Comparison of ENCODE assay signal across 8 cellular contexts in the genomic region with DNA sequence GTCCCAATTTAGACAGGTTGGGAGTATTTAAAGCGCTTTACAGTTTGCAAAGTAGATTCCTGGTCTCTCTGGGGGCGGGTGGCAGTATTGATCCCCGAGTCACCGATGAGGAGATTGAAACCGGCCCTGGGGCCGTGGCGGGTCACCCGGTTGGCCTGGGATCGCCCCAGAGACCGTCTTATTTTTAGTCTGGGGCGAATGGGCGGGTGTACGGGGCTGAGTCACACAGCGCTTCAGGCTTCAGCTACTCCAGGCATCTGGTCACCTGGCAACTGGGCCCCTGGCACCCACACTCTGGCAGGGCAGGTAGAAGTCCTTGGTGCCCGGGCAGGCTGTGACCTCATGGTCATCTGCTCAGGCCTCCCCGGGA. TPM values are rescaled to one million over a fixed set of nuclear protein-coding genes. Genes with fewer than 3 reads are reported as not detected.
A peak's percentile ranks its signal among the peaks of the same experiment; 100 is the strongest.
DNase-seq lines count a peak whose midpoint lies in the region; ATAC-seq, FAIRE-seq and TF ChIP-seq lines count a peak whose summit lies in the region.

No MANE protein-coding gene starts in this region.

- ATAC-seq in IMR-90 (ENCODE audit: low read depth) (peak; percentile 3; the same call in 1 of the 2 replicates), HG03159 (IDR thresholded peaks at IDR 0.05; ENCODE audit: unreplicated experiment) (no peak)

- H3K4me2 ChIP-seq in IMR-90 (ENCODE audit: low read depth, low read length): peak overlapping the region; percentile 93

- peak overlapping the region; percentile 57; the same call in 1 of the 2 replicates for H3K56ac ChIP-seq in IMR-90 (ENCODE audit: extremely low read depth, insufficient read depth, low read length)

- H2AFZ ChIP-seq in IMR-90 (replicated peaks; ENCODE audit: low read length, poor library complexity): peak overlapping the region; percentile 95

- H3K4me1 Mint-ChIP-seq in activated T-cell treated with anti-CD3 and anti-CD28 coated beads, Interleukin-2, amount 50 U/mL, for 24 hours (ENCODE audit: low read depth): peaks cover 42% of the 10 kb centered on the region
- H3K4me1 Mint-ChIP-seq in nephron progenitor cell: peaks cover 40% of the 10 kb centered on the region

- peak overlapping the region; percentile 92 for H3K14ac ChIP-seq in IMR-90 (replicated peaks; ENCODE audit: low read depth, low read length)

- BruUV-seq in IMR-90 (replicated peaks; lab: Mats Ljungman, UMichigan): no TSS peak

- peaks cover 19 to 66% of the 10 kb centered on the region in 2 experiments for H3K79me1 ChIP-seq in IMR-90 (ENCODE audit: low read depth in 1 of 2, low read length in 2 of 2)

- TF ChIP-seq POLR2A in IMR-90 (IDR thresholded peaks at IDR 0.05; ENCODE audit: low read depth, low read length): no peak
- no peak for TF ChIP-seq POLR2A in GM12891 (IDR thresholded peaks at IDR 0.05; ENCODE audit: low read depth, low read length)

- H2BK20ac ChIP-seq in IMR-90 (ENCODE audit: low read depth, low read length): no peak overlapping the region

- peaks cover 12% of the 10 kb centered on the region; the same call in 1 of the 2 replicates for H3K9me1 ChIP-seq in IMR-90 (ENCODE audit: insufficient read depth, low read length)

- TF ChIP-seq RAD21 in IMR-90 (IDR thresholded peaks at IDR 0.05; ENCODE audit: low read length): no peak

- POLR2A ChIA-PET in IMR-90 (lab: Charles Lee; ENCODE audit: unreplicated experiment): no interaction called here

- in situ Hi-C loops in IMR-90 (cut with MboI; ENCODE audit: low sequenced_read_pairs): no loop called here

- peak overlapping the region; percentile 77 for H2BK5ac ChIP-seq in IMR-90 (ENCODE audit: low read depth, low read length, poor library complexity, severe bottlenecking)

- no peak for FAIRE-seq in GM12891 (lab: Jason Lieb, UNC)

- 0 out of 2 replicates have a peak overlapping the region, but pooled peaks have one; percentile 19 for H4K5ac ChIP-seq in IMR-90 (ENCODE audit: low read depth, low read length)

- peak overlapping the region; percentile 86 for H3K23ac ChIP-seq in IMR-90 (ENCODE audit: low read depth, low read length)

- H3K27ac Mint-ChIP-seq in activated T-cell treated with anti-CD3 and anti-CD28 coated beads, Interleukin-2, amount 50 U/mL, for 24 hours: peak overlapping the region; percentile 89
- H3K27ac Mint-ChIP-seq in nephron progenitor cell: peak overlapping the region; percentile 51

- peak overlapping the region; percentile 59; the same call in 1 of the 2 replicates for H2AK5ac ChIP-seq in IMR-90 (ENCODE audit: low read depth, low read length)

- H4K20me1 ChIP-seq in IMR-90 (ENCODE audit: insufficient read depth, low read length): peaks cover 18% of the 10 kb centered on the region

- TF ChIP-seq CTCF in IMR-90 (conservative IDR thresholded peaks at IDR 0.05; ENCODE audit: low read depth, low read length): no peak
- TF ChIP-seq CTCF in fibroblast of the aortic adventitia (IDR thresholded peaks at IDR 0.05; ENCODE audit: insufficient read depth, low read length): no peak
- no peak for TF ChIP-seq CTCF in nephron progenitor cell (IDR thresholded peaks at IDR 0.05)

- H2BK15ac ChIP-seq in IMR-90 (ENCODE audit: low read depth, low read length): no peak overlapping the region

- WGBS in IMR-90 (ENCODE audit: extremely low coverage in 2 of 2, insufficient read length in 1 of 2), 2 experiments: 0% methylated on average over 5 of the region's 16 CpGs; no CpG with 5 or more reads in 1 of the 2 experiments

- DNase-seq in SHP77 (lab: John Stamatoyannopoulos, UW) (peak; percentile 39 to 50), SHP77 treated with DMSO at 0.1 percent for 48 hours (lab: John Stamatoyannopoulos, UW) (no peak), IMR-90 (peak; percentile 44), fibroblast of the aortic adventitia (ENCODE audit: low read depth) (peak; percentile 38), nephron progenitor cell (no peak), GM12891 (ENCODE audit: insufficient read length, low spot score) (no peak)
- DNase-seq in activated T-cell treated with anti-CD3 and anti-CD28 coated beads, Interleukin-2, amount 50 U/mL, for 24 hours: no peak

- peak overlapping the region; percentile 58 for H2BK120ac ChIP-seq in IMR-90 (ENCODE audit: low read depth, low read length)

- H3K4me1 ChIP-seq in IMR-90 (ENCODE audit: control insufficient read depth, insufficient read depth, low read length): peaks cover 18% of the 10 kb centered on the region

- no peaks in the 10 kb centered on the region for H3K9me3 ChIP-seq in IMR-90 (ENCODE audit: control insufficient read depth, insufficient read depth, low read length)

- H3K4me3 ChIP-seq in IMR-90 (ENCODE audit: insufficient read depth, low read depth, low read length): peak overlapping the region; percentile 75
- peak overlapping the region; percentile 89 for H3K4me3 ChIP-seq in fibroblast of the aortic adventitia (ENCODE audit: low read depth, low read length)

- dilution Hi-C loops in IMR-90 (cut with HindIII; ENCODE audit: low sequenced_read_pairs, unreplicated experiment): no loop called here

- H2AK9ac ChIP-seq in IMR-90 (replicated peaks; ENCODE audit: low read depth, low read length, poor library complexity): peak overlapping the region; percentile 95

- CTCF ChIA-PET in IMR-90 (lab: Yijun Ruan, JAX): interaction anchor here (0.5 kb wide), 1 partner anchor 1961 kb away, joined by 6 read pairs; no protein-coding TSS in a partner anchor

- peak overlapping the region; percentile 76 for H3K4ac ChIP-seq in IMR-90 (ENCODE audit: low read depth, low read length)

- H3K18ac ChIP-seq in IMR-90 (ENCODE audit: low read depth, low read length): peak overlapping the region; percentile 1; the same call in 1 of the 2 replicates

- peak overlapping the region; percentile 28 for H4K91ac ChIP-seq in IMR-90 (ENCODE audit: insufficient read depth, low read depth, low read length)

- intact Hi-C loops in IMR-90 (cut with micrococcal nuclease): no loop called here

- no peaks in the 10 kb centered on the region for H3K9me3 Mint-ChIP-seq in activated T-cell treated with anti-CD3 and anti-CD28 coated beads, Interleukin-2, amount 50 U/mL, for 24 hours
- no peaks in the 10 kb centered on the region for H3K9me3 Mint-ChIP-seq in nephron progenitor cell

- H3K36me3 Mint-ChIP-seq in activated T-cell treated with anti-CD3 and anti-CD28 coated beads, Interleukin-2, amount 50 U/mL, for 24 hours (ENCODE audit: low read depth): peaks cover 32% of the 10 kb centered on the region
- peaks cover 6% of the 10 kb centered on the region for H3K36me3 Mint-ChIP-seq in nephron progenitor cell (ENCODE audit: low read depth)

- no peaks in the 10 kb centered on the region for H3K27me3 ChIP-seq in IMR-90 (ENCODE audit: control insufficient read depth, insufficient read depth, low read length)

- peak overlapping the region; percentile 74 for H3K9ac ChIP-seq in IMR-90 (ENCODE audit: low read depth, low read length)

- H3K27ac ChIP-seq in IMR-90 (ENCODE audit: insufficient read depth, low read length): peak overlapping the region; percentile 71

- peak overlapping the region in 1 of 2 experiments; percentile 62; a peak in 2 of 4 replicates for H4K8ac ChIP-seq in IMR-90 (ENCODE audit: low read depth in 2 of 2, low read length in 2 of 2)

- no peaks in the 10 kb centered on the region for H3K27me3 Mint-ChIP-seq in activated T-cell treated with anti-CD3 and anti-CD28 coated beads, Interleukin-2, amount 50 U/mL, for 24 hours
- H3K27me3 Mint-ChIP-seq in nephron progenitor cell (ENCODE audit: low read depth, poor library complexity): no peaks in the 10 kb centered on the region

- peak overlapping the region; percentile 80 for H3K4me3 Mint-ChIP-seq in activated T-cell treated with anti-CD3 and anti-CD28 coated beads, Interleukin-2, amount 50 U/mL, for 24 hours
- H3K4me3 Mint-ChIP-seq in nephron progenitor cell: peak overlapping the region; percentile 84

- H3K36me3 ChIP-seq in IMR-90 (ENCODE audit: control insufficient read depth, insufficient read depth, low read length): peaks cover 32% of the 10 kb centered on the region

TF ChIP-seq in GM12891, 5 proteins besides CTCF, POLR2A, EP300 and RAD21 (continues in another document):
- no peak for TF ChIP-seq SPI1 (IDR thresholded peaks at IDR 0.05; ENCODE audit: low read depth, low read length)
- no peak for TF ChIP-seq POLR2AphosphoS5 (IDR thresholded peaks at IDR 0.05; ENCODE audit: low read depth, low read length)
- no peak for TF ChIP-seq PAX5 (IDR thresholded peaks at IDR 0.05; ENCODE audit: insufficient read depth, low read length, severe bottlenecking)
- TF ChIP-seq POU2F2 (IDR thresholded peaks at IDR 0.05; ENCODE audit: low read depth, low read length): no peak

RNA-seq across cellular contexts. Expression of gene MIEF2, which starts 0.7 kb away (rescaled TPM):
- total RNA-seq in IMR-90 (2012; rRNA removed): 9.1 and 12.2 TPM in 2 replicates
- 20.7 and 26.6 TPM in 2 replicates for polyA plus RNA-seq in IMR-90 (2012; rRNA removed)
- 17.9 and 19.8 TPM in 2 replicates for polyA plus RNA-seq in IMR-90 (2012; cell fraction: cytosol; rRNA removed)
- polyA plus RNA-seq in IMR-90 (2012; cell fraction: nucleus; rRNA removed; ENCODE audit: low replicate concordance): 32.6 and 84.0 TPM in 2 replicates
- total RNA-seq in fibroblast of the aortic adventitia (ENCODE audit: low replicate concordance): 13.2 and 27.6 TPM in 2 replicates
- 3.6 TPM for polyA plus RNA-seq in GM12891 (2012; ENCODE audit: low read depth, missing spikeins)

RNA-seq across cellular contexts. Expression of gene FLII, which starts 2.6 kb away (rescaled TPM):
- total RNA-seq in IMR-90 (2012; rRNA removed): 258 and 263 TPM in 2 replicates
- 290 and 321 TPM in 2 replicates for polyA plus RNA-seq in IMR-90 (2012; rRNA removed)
- polyA plus RNA-seq in IMR-90 (2012; cell fraction: cytosol; rRNA removed): 217 and 243 TPM in 2 replicates
- 740 and 1,400 TPM in 2 replicates for polyA plus RNA-seq in IMR-90 (2012; cell fraction: nucleus; rRNA removed; ENCODE audit: low replicate concordance)
- total RNA-seq in fibroblast of the aortic adventitia (ENCODE audit: low replicate concordance): 214 and 305 TPM in 2 replicates
- polyA plus RNA-seq in GM12891 (2012; ENCODE audit: low read depth, missing spikeins): 87.8 TPM

RNA-seq across cellular contexts. Expression of gene LLGL1, which starts 35.7 kb away (rescaled TPM):
- total RNA-seq in IMR-90 (2012; rRNA removed) (34.2 and 40.1 TPM in 2 replicates), fibroblast of the aortic adventitia (ENCODE audit: low replicate concordance) (23.3 and 40.7 TPM in 2 replicates)
- 52.9 and 57.9 TPM in 2 replicates for polyA plus RNA-seq in IMR-90 (2012; rRNA removed)
- polyA plus RNA-seq in IMR-90 (2012; cell fraction: cytosol; rRNA removed): 29.8 and 72.4 TPM in 2 replicates
- polyA plus RNA-seq in IMR-90 (2012; cell fraction: nucleus; rRNA removed; ENCODE audit: low replicate concordance): 53.9 and 145 TPM in 2 replicates
- polyA plus RNA-seq in GM12891 (2012; ENCODE audit: low read depth, missing spikeins): 1.3 TPM

RNA-seq across cellular contexts. Expression of gene TOP3A, which starts 53.7 kb away (rescaled TPM):
- total RNA-seq in IMR-90 (2012; rRNA removed) (21.3 and 25.6 TPM in 2 replicates), fibroblast of the aortic adventitia (ENCODE audit: low replicate concordance) (50.0 and 213 TPM in 2 replicates)
- 12.4 and 13.4 TPM in 2 replicates for polyA plus RNA-seq in IMR-90 (2012; rRNA removed)
- 6.9 and 11.3 TPM in 2 replicates for polyA plus RNA-seq in IMR-90 (2012; cell fraction: cytosol; rRNA removed)
- polyA plus RNA-seq in IMR-90 (2012; cell fraction: nucleus; rRNA removed; ENCODE audit: low replicate concordance): 27.6 and 28.4 TPM in 2 replicates
- 19.0 TPM for polyA plus RNA-seq in GM12891 (2012; ENCODE audit: low read depth, missing spikeins)

RNA-seq across cellular contexts. Expression of gene SMCR8, which starts 54.0 kb away (rescaled TPM):
- total RNA-seq in IMR-90 (2012; rRNA removed) (10.6 and 10.9 TPM in 2 replicates), fibroblast of the aortic adventitia (ENCODE audit: low replicate concordance) (9.2 and 17.3 TPM in 2 replicates)
- 7.1 and 7.2 TPM in 2 replicates for polyA plus RNA-seq in IMR-90 (2012; rRNA removed)
- polyA plus RNA-seq in IMR-90 (2012; cell fraction: cytosol; rRNA removed): 2.8 and 3.8 TPM in 2 replicates
- 6.9 and 10.3 TPM in 2 replicates for polyA plus RNA-seq in IMR-90 (2012; cell fraction: nucleus; rRNA removed; ENCODE audit: low replicate concordance)
- polyA plus RNA-seq in GM12891 (2012; ENCODE audit: low read depth, missing spikeins): 7.8 TPM

Comparison
In these comparisons a context has a peak if more than half of its experiments do, and no peak if none do; other contexts are left out.
1. DNase-seq: peak in SHP77 (2 of 2), IMR-90 (single experiment) and fibroblast of the aortic adventitia (single experiment); none in SHP77 treated with DMSO at 0.1 percent for 48 hours (single experiment), activated T-cell treated with anti-CD3 and anti-CD28 coated beads, Interleukin-2, amount 50 U/mL, for 24 hours (single experiment), nephron progenitor cell (single experiment) and GM12891 (single experiment).